ENCODE assay signal across 8 cellular contexts in the genomic region with DNA sequence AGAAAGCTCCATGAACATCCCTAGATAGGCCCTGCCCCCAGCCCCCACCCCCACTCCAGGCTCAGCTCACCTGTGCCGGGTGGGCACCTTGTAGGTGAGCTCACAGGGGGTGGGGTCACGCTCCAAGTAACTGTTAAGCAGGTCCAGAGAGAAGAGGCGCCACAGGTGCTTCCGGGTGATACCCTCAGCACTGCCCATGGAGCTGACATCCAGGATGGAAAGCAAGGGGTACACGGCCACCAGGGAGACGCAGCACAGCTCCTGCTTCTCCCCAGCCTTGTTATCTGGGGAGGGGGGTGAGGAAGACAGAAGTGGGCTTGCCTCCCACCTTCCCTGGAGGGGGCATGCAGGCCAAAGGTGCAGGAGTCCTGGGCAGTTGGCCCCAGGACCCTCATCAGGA. TPM values are rescaled to one million over a fixed set of nuclear protein-coding genes. Genes with fewer than 3 reads are reported as not detected.
"Had no signal": no experiment of that assay in that cellular context is flagged by ENCODE, and none has a peak within 500 bp of the region (broad histone marks: within the 10 kb centered on the region; RNA-seq: fewer than 3 reads in every experiment).

No MANE protein-coding gene starts in this region.

- H3K4me3 ChIP-seq: GM23338 had no signal

- H3K4me1 Mint-ChIP-seq: GM23338, IgD-negative memory B cell had no signal

- DNase-seq: H9, HCEC 1CT had no signal

- H3K36me3 Mint-ChIP-seq: IgD-negative memory B cell had no signal

- ATAC-seq: GM23338, HepG2 had no signal

- H2AFZ ChIP-seq: GM23338 had no signal

- H3K27ac Mint-ChIP-seq: GM23338, H9, IgD-negative memory B cell had no signal

- H3K4me2 ChIP-seq: GM23338 had no signal

- H3K9me3 Mint-ChIP-seq: GM23338, H9, IgD-negative memory B cell had no signal

- H3K4me3 Mint-ChIP-seq: GM23338, H9, IgD-negative memory B cell had no signal

- H3K27ac ChIP-seq: HL-60 had no signal

RNA-seq across cellular contexts. Expression of gene CFAP65, which starts 21.9 kb away (rescaled TPM):
- total RNA-seq: HepG2, HT1080 had no signal
- polyA plus RNA-seq: IgD-negative memory B cell had no signal

RNA-seq across cellular contexts. Expression of gene CRYBA2, which starts 26.2 kb away (rescaled TPM):
- total RNA-seq: GM23338, H1, H9, HepG2, HT1080 had no signal
- polyA plus RNA-seq: GM23338, H1, HepG2, IgD-negative memory B cell had no signal

RNA-seq across cellular contexts. Expression of gene FEV, which starts 34.5 kb away (rescaled TPM):
- total RNA-seq: GM23338, H1, H9, HepG2, HT1080 had no signal
- polyA plus RNA-seq: GM23338, H1, HepG2, IgD-negative memory B cell had no signal

RNA-seq across cellular contexts. Expression of gene IHH, which starts 41.3 kb away (rescaled TPM):
- total RNA-seq: GM23338, H1, H9, HT1080 had no signal
- polyA plus RNA-seq: GM23338, HepG2, IgD-negative memory B cell had no signal

RNA-seq across cellular contexts. Expression of gene CDK5R2, which starts 60.0 kb away (rescaled TPM):
- total RNA-seq: H1, HepG2 had no signal
- polyA plus RNA-seq: GM23338, HepG2, IgD-negative memory B cell had no signal
